In genomic region chr22:36162127-36163034, GRCh38 we compare ENCODE assay signal across 10 cellular contexts. TPM values are rescaled to one million over a fixed set of nuclear protein-coding genes. Genes with fewer than 3 reads are reported as not detected.
DNase-seq lines count a peak whose midpoint lies in the region; ATAC-seq and TF ChIP-seq lines count a peak whose summit lies in the region.
"Had no signal": no experiment of that assay in that cellular context is flagged by ENCODE, and none has a peak within 500 bp of the region (broad histone marks: within the 10 kb centered on the region; RNA-seq: fewer than 3 reads in every experiment).

No MANE protein-coding gene starts in this region.

- no peaks in the 10 kb centered on the region for H4K20me1 ChIP-seq in MM.1S (ENCODE audit: insufficient read depth, low read length)

- TF ChIP-seq CTCF in left ventricle myocardium inferior (IDR thresholded peaks at IDR 0.05; ENCODE audit: borderline replicate concordance) (no peak), MM.1S (IDR thresholded peaks at IDR 0.05; ENCODE audit: low read length) (no peak), upper lobe of right lung (IDR thresholded peaks at IDR 0.05) (no peak)

- peaks cover 27% of the 10 kb centered on the region for H3K79me2 ChIP-seq in MM.1S (ENCODE audit: low read length)

- intact Hi-C loops in left ventricle myocardium inferior (cut with micrococcal nuclease) (no loop called here), right cardiac atrium (cut with DNase I) (no loop called here), upper lobe of right lung (cut with DNase I) (no loop called here)
- intact Hi-C loops in dendritic cell treated with granulocyte-macrophage colony-stimulating factor and Interleukin-4, amounts not matched to agents 40 ng/mL and 50 ng/mL, for 4 days (cut with micrococcal nuclease) = no loop called here

- H3K9me3 Mint-ChIP-seq in dendritic cell treated with granulocyte-macrophage colony-stimulating factor and Interleukin-4, amounts not matched to agents 40 ng/mL and 50 ng/mL, for 4 days = no peaks in the 10 kb centered on the region

- H3K27me3 Mint-ChIP-seq in dendritic cell treated with granulocyte-macrophage colony-stimulating factor and Interleukin-4, amounts not matched to agents 40 ng/mL and 50 ng/mL, for 4 days = no peaks in the 10 kb centered on the region

- peaks cover 98% of the 10 kb centered on the region for H3K4me1 Mint-ChIP-seq in dendritic cell treated with granulocyte-macrophage colony-stimulating factor and Interleukin-4, amounts not matched to agents 40 ng/mL and 50 ng/mL, for 4 days (ENCODE audit: low read depth)

- H3K4me1 ChIP-seq in left ventricle myocardium inferior = peaks cover 48% of the 10 kb centered on the region
- H3K4me1 ChIP-seq in right cardiac atrium (ENCODE audit: control insufficient read depth, insufficient read depth, low read length) = peaks cover 10% of the 10 kb centered on the region
- H3K4me1 ChIP-seq in MM.1S (ENCODE audit: low read length) = peaks cover 68% of the 10 kb centered on the region
- peaks cover 58% of the 10 kb centered on the region for H3K4me1 ChIP-seq in upper lobe of right lung

- ATAC-seq in right cardiac atrium = no peak
- no peak for ATAC-seq in upper lobe of right lung

- no peak overlapping the region for H3K4me3 Mint-ChIP-seq in dendritic cell treated with granulocyte-macrophage colony-stimulating factor and Interleukin-4, amounts not matched to agents 40 ng/mL and 50 ng/mL, for 4 days

- DNase-seq in left ventricle myocardium inferior (no peak), right cardiac atrium (no peak), MM.1S (peak; percentile 64), upper lobe of right lung (no peak), C1 segment of cervical spinal cord (lab: John Stamatoyannopoulos, UW) (no peak), NCI-H1436 treated with DMSO at 0.1 percent for 48 hours (lab: John Stamatoyannopoulos, UW) (no peak), OCI-M2 (lab: John Stamatoyannopoulos, UW; ENCODE audit: unreplicated experiment) (no peak)
- DNase-seq: NCI-H774; stimulated activated CD4-positive, alpha-beta T cell treated with anti-CD3 and anti-CD28 coated beads, Interleukin-2, amount 100 ng/mL, for 48 hours had no signal

- H3K36me3 ChIP-seq in left ventricle myocardium inferior = no peaks in the 10 kb centered on the region
- H3K36me3 ChIP-seq in MM.1S (replicated peaks; ENCODE audit: insufficient read depth, low read length) = no peaks in the 10 kb centered on the region
- H3K36me3 ChIP-seq in upper lobe of right lung = no peaks in the 10 kb centered on the region

- H3K9ac ChIP-seq in MM.1S (ENCODE audit: low read length) = peak overlapping the region; percentile 46

- H3K4me3 ChIP-seq in left ventricle myocardium inferior = no peak overlapping the region
- H3K4me3 ChIP-seq in right cardiac atrium (ENCODE audit: low read length) = no peak overlapping the region
- H3K4me3 ChIP-seq in MM.1S (ENCODE audit: low read length) = peak overlapping the region; percentile 43
- H3K4me3 ChIP-seq in upper lobe of right lung = no peak overlapping the region

- H3K4me2 ChIP-seq in MM.1S (ENCODE audit: low read depth, low read length) = peak overlapping the region; percentile 76

- no peaks in the 10 kb centered on the region for H3K27me3 ChIP-seq in left ventricle myocardium inferior (ENCODE audit: low read depth)
- H3K27me3 ChIP-seq in right cardiac atrium (ENCODE audit: control insufficient read depth, insufficient read depth) = no peaks in the 10 kb centered on the region
- H3K27me3 ChIP-seq in MM.1S (replicated peaks; ENCODE audit: insufficient read depth, low read length) = no peaks in the 10 kb centered on the region
- H3K27me3 ChIP-seq in upper lobe of right lung = no peaks in the 10 kb centered on the region

- no peaks in the 10 kb centered on the region for H3K36me3 Mint-ChIP-seq in dendritic cell treated with granulocyte-macrophage colony-stimulating factor and Interleukin-4, amounts not matched to agents 40 ng/mL and 50 ng/mL, for 4 days (ENCODE audit: low read depth)

- no peaks in the 10 kb centered on the region for H3K9me2 ChIP-seq in MM.1S (replicated peaks; ENCODE audit: insufficient read depth, low read length)

- whole genome bisulfite sequencing in right cardiac atrium = 78% methylated on average over 6 of the region's 6 CpGs

- peak overlapping the region; percentile 51 for H2AFZ ChIP-seq in MM.1S (ENCODE audit: low read length)

- H3F3A ChIP-seq in MM.1S (ENCODE audit: insufficient read depth, low read length) = peaks cover 47% of the 10 kb centered on the region

- H3K27ac ChIP-seq in left ventricle myocardium inferior (replicated peaks) = peak overlapping the region; percentile 96
- H3K27ac ChIP-seq in right cardiac atrium (ENCODE audit: low read length) = no peak overlapping the region
- H3K27ac ChIP-seq in MM.1S (ENCODE audit: low read length) = peak overlapping the region; percentile 76
- H3K27ac ChIP-seq in upper lobe of right lung = peak overlapping the region; percentile 52

- H3K9me3 ChIP-seq in left ventricle myocardium inferior (replicated peaks) (no peaks in the 10 kb centered on the region), right cardiac atrium (ENCODE audit: control insufficient read depth, low read length) (no peaks in the 10 kb centered on the region), MM.1S (replicated peaks; ENCODE audit: insufficient read depth, low read length) (no peaks in the 10 kb centered on the region), upper lobe of right lung (no peaks in the 10 kb centered on the region)

- H3K27ac Mint-ChIP-seq in dendritic cell treated with granulocyte-macrophage colony-stimulating factor and Interleukin-4, amounts not matched to agents 40 ng/mL and 50 ng/mL, for 4 days = peak overlapping the region; percentile 81

RNA-seq across cellular contexts. Expression of gene APOL3, which starts 1.8 kb away (rescaled TPM):
- total RNA-seq in left ventricle myocardium inferior = 21.3 TPM
- 10 to 100 TPM; 22.9 to 33.1 (median 26.5) TPM for total RNA-seq in right cardiac atrium
- 23.3 TPM for polyA plus RNA-seq in right cardiac atrium
- total RNA-seq in upper lobe of right lung = 58.2 TPM

RNA-seq across cellular contexts. Expression of gene APOL4, which starts 39.2 kb away (rescaled TPM):
- total RNA-seq in left ventricle myocardium inferior (4.7 TPM), right cardiac atrium (1 to 10 TPM in 3 of 4 donors, not detected in 1; 3.1 to 7.4 (median 7.2) TPM), upper lobe of right lung (14.3 TPM)
- 3.8 TPM for polyA plus RNA-seq in right cardiac atrium
